Comparison of ENCODE assay signal across 21 cellular contexts in genomic region chr6:125700591-125701353, GRCh38. TPM values are rescaled to one million over a fixed set of nuclear protein-coding genes. Genes with fewer than 3 reads are reported as not detected.
DNase-seq lines count a peak whose midpoint lies in the region; ATAC-seq and TF ChIP-seq lines count a peak whose summit lies in the region.
"Had no signal": no experiment of that assay in that cellular context is flagged by ENCODE, and none has a peak within 500 bp of the region (broad histone marks: within the 10 kb centered on the region; RNA-seq: fewer than 3 reads in every experiment).

No MANE protein-coding gene starts in this region.

- in situ Hi-C loops in ACHN (cut with HindIII; ENCODE audit: low pct_ligation_motif_present, low pct_unique_long_range_greater_than_20kb, low sequenced_read_pairs): no loop called here

- H3K4me1 ChIP-seq in HUES6 (ENCODE audit: control insufficient read depth, insufficient read depth, low read length) (peaks cover 11% of the 10 kb centered on the region), mesodermal cell (ENCODE audit: control insufficient read depth, insufficient read depth, low read length, poor library complexity, severe bottlenecking) (peaks cover 11% of the 10 kb centered on the region)
- H3K4me1 ChIP-seq: stomach had no signal

- peak overlapping the region; percentile 28 for H3K9ac ChIP-seq in HUES6 (ENCODE audit: low read length)

- H3K4me3 ChIP-seq in HUES6 (ENCODE audit: low read depth, low read length) (peak overlapping the region; percentile 2; the same call in 1 of the 2 replicates), dorsolateral prefrontal cortex (peak overlapping the region in 4 of 59 donors; percentile 13 to 44 (median 23)), mesodermal cell (ENCODE audit: extremely low read depth, insufficient read depth, low read length, poor library complexity, severe bottlenecking) (no peak overlapping the region)
- H3K4me3 ChIP-seq: coronary artery, stomach had no signal

- H3K27me3 ChIP-seq in HUES6 (ENCODE audit: control insufficient read depth, insufficient read depth, low read length) (no peaks in the 10 kb centered on the region), dorsolateral prefrontal cortex (no peaks in the 10 kb centered on the region)
- H3K27me3 ChIP-seq: stomach had no signal

- no peak overlapping the region for H3K4me3 Mint-ChIP-seq in activated CD4-positive, alpha-beta T cell treated with anti-CD3 and anti-CD28 coated beads for 36 hours
- H3K4me3 Mint-ChIP-seq: immature natural killer cell; T-helper 2 cell treated with Interferon-gamma antibody and Interleukin-4, amounts not matched to agents 5 μg/mL and 100 μg/mL, for 36 hours had no signal

- H3K9me3 ChIP-seq in HUES6 (ENCODE audit: control insufficient read depth, insufficient read depth, low read depth, low read length): peaks cover 25% of the 10 kb centered on the region
- H3K9me3 ChIP-seq in mesodermal cell (ENCODE audit: control insufficient read depth, low read length): no peaks in the 10 kb centered on the region
- H3K9me3 ChIP-seq: stomach had no signal

- H3K36me3 Mint-ChIP-seq in activated CD4-positive, alpha-beta T cell treated with anti-CD3 and anti-CD28 coated beads for 36 hours (ENCODE audit: low read depth): no peaks in the 10 kb centered on the region
- H3K36me3 Mint-ChIP-seq: immature natural killer cell had no signal

- peaks cover 64% of the 10 kb centered on the region for H3K36me3 ChIP-seq in HUES6 (ENCODE audit: control insufficient read depth, insufficient read depth, low read length)
- no peaks in the 10 kb centered on the region for H3K36me3 ChIP-seq in mesodermal cell (ENCODE audit: control insufficient read depth, insufficient read depth, low read length)
- H3K36me3 ChIP-seq: stomach had no signal

- CTCF ChIA-PET in activated CD4-positive, alpha-beta T cell treated with anti-CD3 and anti-CD28 coated beads for 36 hours (lab: Charles Lee): interaction anchor here (0.6 kb wide), 1 partner anchor 256 kb away, joined by 3 read pairs; no protein-coding TSS in a partner anchor

- H3K27ac ChIP-seq in HUES6 (ENCODE audit: low read depth, low read length) (peak overlapping the region; percentile 76), dorsolateral prefrontal cortex (peak overlapping the region; percentile 67 to 96 (median 90)), mesodermal cell (ENCODE audit: low read depth, low read length, severe bottlenecking) (peak overlapping the region; percentile 82), temporal lobe (ENCODE audit: low read depth, low read length) (peak overlapping the region; percentile 87)
- H3K27ac ChIP-seq: stomach had no signal

- DNase-seq in dorsolateral prefrontal cortex (peak in 3 of 10 donors; percentile 36 to 50 (median 41)), ACHN (no peak), SKM-1 treated with dmso at 0.1 percent for 144 hours (lab: John Stamatoyannopoulos, UW; ENCODE audit: unreplicated experiment) (no peak)
- no peak for DNase-seq in activated CD4-positive, alpha-beta T cell treated with anti-CD3 and anti-CD28 coated beads, Interleukin-2, amount 50 U/mL, for 48 hours
- DNase-seq in activated CD4-positive, alpha-beta T cell treated with anti-CD3 and anti-CD28 coated beads for 36 hours: no peak
- DNase-seq: activated CD4-positive, CD25-positive, alpha-beta regulatory T cell treated with anti-CD3 and anti-CD28 coated beads, Interleukin-2, amount 50 U/mL, for 72 hours; activated gamma-delta T cell treated with Interleukin-2 at 50 U/mL for 16 hours; erythroblast; immature natural killer cell; mammary epithelial cell; NCI-H1930; NCI-H510A treated with DMSO at 0.1 percent for 48 hours; OCI-M1; SHP77 treated with DMSO at 0.1 percent for 48 hours; stimulated activated CD4-positive, alpha-beta T cell treated with anti-CD3 and anti-CD28 coated beads, Interleukin-1b, Interleukin-23, amount 100 ng/mL, for 48 hours; stomach had no signal

- POLR2A ChIA-PET in activated CD4-positive, alpha-beta T cell treated with anti-CD3 and anti-CD28 coated beads for 36 hours (lab: Charles Lee): no interaction called here

- 25 to 57% methylated on average over 2 to 3 of the region's 3 CpGs for WGBS in mesodermal cell (ENCODE audit: insufficient coverage in 2 of 2), 2 experiments

- H3K4me1 Mint-ChIP-seq in activated CD4-positive, alpha-beta T cell treated with anti-CD3 and anti-CD28 coated beads for 36 hours: no peaks in the 10 kb centered on the region
- H3K4me1 Mint-ChIP-seq: immature natural killer cell had no signal

- no peak overlapping the region for H3K27ac Mint-ChIP-seq in activated CD4-positive, alpha-beta T cell treated with anti-CD3 and anti-CD28 coated beads for 36 hours
- H3K27ac Mint-ChIP-seq: T-helper 2 cell treated with Interferon-gamma antibody and Interleukin-4, amounts not matched to agents 5 μg/mL and 100 μg/mL, for 36 hours had no signal

- intact Hi-C loops in dorsolateral prefrontal cortex (cut with DNase I): loop anchor here (2.0 to 5.0 kb wide), 2 partner anchors 47 to 48 kb away; partner anchors contain the start of gene HEY2 (in 2 of the 2)
- intact Hi-C loops in activated CD4-positive, alpha-beta T cell treated with anti-CD3 and anti-CD28 coated beads for 36 hours (cut with DNase I, micrococcal nuclease): no loop called here

- H3K9me3 Mint-ChIP-seq in activated CD4-positive, alpha-beta T cell treated with anti-CD3 and anti-CD28 coated beads for 36 hours (ENCODE audit: low read depth): no peaks in the 10 kb centered on the region
- H3K9me3 Mint-ChIP-seq: immature natural killer cell; T-helper 2 cell treated with Interferon-gamma antibody and Interleukin-4, amounts not matched to agents 5 μg/mL and 100 μg/mL, for 36 hours had no signal

- TF ChIP-seq CTCF in dorsolateral prefrontal cortex (IDR thresholded peaks at IDR 0.05 in 54 of 56, conservative IDR thresholded peaks at IDR 0.05 in 2 of 56; ENCODE audit: low read depth in 1 of 56, partially characterized antibody in 56 of 56): peak in 5 of 56 donors; percentile 7 to 20 (median 11)

- H3K27me3 Mint-ChIP-seq in activated CD4-positive, alpha-beta T cell treated with anti-CD3 and anti-CD28 coated beads for 36 hours: peaks cover 3% of the 10 kb centered on the region

- ATAC-seq in activated CD4-positive, alpha-beta T cell treated with anti-CD3 and anti-CD28 coated beads for 36 hours: no peak

RNA-seq across cellular contexts. Expression of gene HEY2, which starts 48.7 kb away (rescaled TPM):
- total RNA-seq in dorsolateral prefrontal cortex (10 to 100 TPM in 16 of 120 experiments, 1 to 10 TPM in 104; 3.3 to 16.5 (median 7.2) TPM), temporal lobe (0.98 TPM)
- polyA plus RNA-seq in mesodermal cell (2013, experiment 1 of 2): 57.0 TPM
- 56.2 TPM for polyA plus RNA-seq in mesodermal cell (2013, experiment 2 of 2)
- total RNA-seq in activated CD4-positive, alpha-beta T cell treated with anti-CD3 and anti-CD28 coated beads for 36 hours: not detected
- polyA plus RNA-seq: mammary epithelial cell had no signal

Comparison
In these comparisons a context has a peak if more than half of its experiments do, and no peak if none do; other contexts are left out.
1. intact Hi-C loops: an anchor here in dorsolateral prefrontal cortex (2.0 to 5.0 kb wide); none called in activated CD4-positive, alpha-beta T cell treated with anti-CD3 and anti-CD28 coated beads for 36 hours.